ENCODE assay signal across 8 cellular contexts in the genomic region with DNA sequence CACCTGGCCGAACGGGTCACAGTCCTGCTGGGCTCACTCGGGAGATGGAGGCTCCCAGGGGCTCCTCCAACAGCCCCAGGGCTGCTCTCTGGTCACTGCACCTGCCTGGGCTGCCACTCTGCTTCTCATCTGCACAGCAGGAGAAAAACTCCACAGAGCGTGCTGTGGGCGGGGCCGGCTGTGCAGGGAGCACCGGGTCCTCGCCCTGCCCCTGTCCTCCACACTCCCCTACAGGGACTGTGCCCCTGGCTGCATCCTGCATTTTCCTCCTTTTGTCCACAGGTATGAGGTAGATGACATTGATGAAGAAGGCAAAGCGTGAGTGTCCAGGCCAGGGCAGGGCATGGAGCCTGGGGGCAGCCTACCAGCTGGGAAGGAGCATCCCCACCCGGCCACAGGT. TPM values are rescaled to one million over a fixed set of nuclear protein-coding genes. Genes with fewer than 3 reads are reported as not detected.
"Had no signal": no experiment of that assay in that cellular context is flagged by ENCODE, and none has a peak within 500 bp of the region (broad histone marks: within the 10 kb centered on the region; RNA-seq: fewer than 3 reads in every experiment).

No MANE protein-coding gene starts in this region.

RNA-seq across cellular contexts. Expression of a gene that starts 5.2 kb away (rescaled TPM):
- total RNA-seq: occipital lobe had no signal

RNA-seq across cellular contexts. Expression of a gene that starts 35.8 kb away (rescaled TPM):
- total RNA-seq: hepatocyte, occipital lobe, osteocyte, pulmonary artery endothelial cell, right atrium auricular region had no signal
- polyA plus RNA-seq: heart right ventricle, lung, thymus had no signal
